Comparison of ENCODE assay signal across 17 cellular contexts in the genomic region with DNA sequence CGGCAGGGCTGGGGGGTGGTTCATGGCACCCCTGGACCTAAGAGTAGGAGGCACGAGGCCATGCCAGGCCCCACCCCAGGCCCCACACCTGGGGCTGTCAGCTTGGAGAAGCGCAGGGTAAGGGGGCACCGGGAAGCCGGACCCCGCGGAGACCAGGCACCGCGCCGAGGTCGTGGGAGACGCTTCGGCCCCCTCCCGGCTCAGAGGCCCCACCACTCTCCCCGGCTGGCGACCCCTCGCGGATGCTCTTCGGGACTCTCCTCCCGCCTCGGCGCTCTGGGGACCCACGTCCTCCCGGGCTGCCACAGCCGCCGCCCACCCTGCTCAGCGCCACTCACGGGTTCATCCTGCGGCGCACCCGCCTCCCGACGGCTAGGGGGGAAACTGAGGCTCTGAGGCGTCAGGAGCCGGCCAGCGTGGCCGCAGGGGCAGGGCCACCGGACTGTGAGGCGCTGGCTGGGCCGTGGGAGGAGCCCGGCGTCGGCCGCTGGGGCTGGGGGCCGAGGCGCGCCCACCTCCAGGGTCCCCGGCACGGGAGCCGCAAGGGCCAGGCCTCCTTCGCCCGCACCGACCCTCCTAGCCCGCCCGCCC.
"Had no signal": no experiment of that assay in that cellular context is flagged by ENCODE, and none has a peak within 500 bp of the region (broad histone marks: within the 10 kb centered on the region; RNA-seq: fewer than 3 reads in every experiment).

No MANE protein-coding gene starts in this region.

- DNase-seq: activated CD4-positive, alpha-beta T cell treated with anti-CD3 and anti-CD28 coated beads, Interleukin-2, amount 50 U/mL, for 48 hours; activated CD8-positive, alpha-beta memory T cell treated with anti-CD3 and anti-CD28 coated beads, Interleukin-2, amount 10 ng/mL, durations not matched to agents 7 days and 5 days; activated effector memory CD4-positive, alpha-beta T cell treated with anti-CD3 and anti-CD28 coated beads, Interleukin-2, amount 50 U/mL, for 16 hours; activated T-cell treated with anti-CD3 and anti-CD28 coated beads, Interleukin-2, amount 50 U/mL, for 4 hours; stimulated activated CD4-positive, alpha-beta T cell treated with anti-CD3 and anti-CD28 coated beads, Interleukin-4, amount 100 ng/mL, for 24 hours; stomach; SW 1271; uterus had no signal

- H3K4me3 ChIP-seq: stomach, uterus had no signal

- H3K36me3 Mint-ChIP-seq: activated CD8-positive, alpha-beta memory T cell treated with anti-CD3 and anti-CD28 coated beads, Interleukin-2, amount 10 ng/mL, durations not matched to agents 7 days and 5 days; activated naive CD4-positive, alpha-beta T cell treated with anti-CD3 and anti-CD28 coated beads, Interleukin-2, amount 50 U/mL, for 72 hours had no signal

- H3K27ac Mint-ChIP-seq: activated CD8-positive, alpha-beta memory T cell treated with anti-CD3 and anti-CD28 coated beads, Interleukin-2, amount 10 ng/mL, durations not matched to agents 7 days and 5 days; T-helper 2 cell treated with Interferon-gamma antibody and Interleukin-4, amounts not matched to agents 5 μg/mL and 100 μg/mL, for 36 hours had no signal

- H3K4me1 ChIP-seq: uterus had no signal

- H3K4me3 Mint-ChIP-seq: activated CD8-positive, alpha-beta memory T cell treated with anti-CD3 and anti-CD28 coated beads, Interleukin-2, amount 10 ng/mL, durations not matched to agents 7 days and 5 days; activated T-cell treated with anti-CD3 and anti-CD28 coated beads, Interleukin-2, amount 50 U/mL, for 4 hours; mesothelial cell of epicardium; T-helper 2 cell treated with Interferon-gamma antibody and Interleukin-4, amounts not matched to agents 5 μg/mL and 100 μg/mL, for 36 hours had no signal

- H3K27ac ChIP-seq: esophagus muscularis mucosa, neutrophil, stomach, uterus had no signal

- H3K9me3 ChIP-seq: esophagus muscularis mucosa, neutrophil, stomach, uterus had no signal

- H3K27me3 Mint-ChIP-seq: progenitor cell of endocrine pancreas had no signal

- H3K9me3 Mint-ChIP-seq: activated naive CD4-positive, alpha-beta T cell treated with anti-CD3 and anti-CD28 coated beads, Interleukin-2, amount 50 U/mL, for 72 hours; activated T-cell treated with anti-CD3 and anti-CD28 coated beads, Interleukin-2, amount 50 U/mL, for 4 hours; T-helper 2 cell treated with Interferon-gamma antibody and Interleukin-4, amounts not matched to agents 5 μg/mL and 100 μg/mL, for 36 hours had no signal

- H3K36me3 ChIP-seq: neutrophil, uterus had no signal

- ATAC-seq: activated CD4-positive, CD25-positive, alpha-beta regulatory T cell treated with anti-CD3 and anti-CD28 coated beads, Interleukin-2, amount 50 U/mL, for 24 hours; activated CD8-positive, alpha-beta memory T cell treated with anti-CD3 and anti-CD28 coated beads, Interleukin-2, amount 10 ng/mL, durations not matched to agents 7 days and 5 days; activated naive CD4-positive, alpha-beta T cell treated with anti-CD3 and anti-CD28 coated beads, Interleukin-2, amount 50 U/mL, for 72 hours; activated T-cell treated with anti-CD3 and anti-CD28 coated beads, Interleukin-2, amount 50 U/mL, for 4 hours; left lobe of liver had no signal

- H3K27me3 ChIP-seq: dorsolateral prefrontal cortex, esophagus muscularis mucosa, neutrophil, stomach, uterus had no signal
